15 cellular contexts compared by ENCODE assay signal in genomic region chr3:157632081-157632480, GRCh38.
DNase-seq lines count a peak whose midpoint lies in the region; ATAC-seq and TF ChIP-seq lines count a peak whose summit lies in the region.
"Had no signal": no experiment of that assay in that cellular context is flagged by ENCODE, and none has a peak within 500 bp of the region (broad histone marks: within the 10 kb centered on the region; RNA-seq: fewer than 3 reads in every experiment).

No MANE protein-coding gene starts in this region.

- 50% methylated on average over 3 of the region's 3 CpGs for WGBS in SK-N-SH (ENCODE audit: low lambda C conversion rate)

- H3K27me3 Mint-ChIP-seq in GM23338 (ENCODE audit: insufficient read depth, low read depth, poor library complexity) (peaks cover 1% of the 10 kb centered on the region), glutamatergic neuron (ENCODE audit: unreplicated experiment) (peaks cover 1% of the 10 kb centered on the region)

- H3K27me3 ChIP-seq in GM23338 (ENCODE audit: insufficient read depth) (no peaks in the 10 kb centered on the region), SK-N-SH (ENCODE audit: insufficient read depth) (no peaks in the 10 kb centered on the region)

- no peaks in the 10 kb centered on the region for H3K4me1 ChIP-seq in GM23338 (ENCODE audit: insufficient read depth)
- H3K4me1 ChIP-seq in SK-N-SH (ENCODE audit: control insufficient read depth in 1 of 2, insufficient read depth in 2 of 2, low read depth in 1 of 2, low read length in 1 of 2): peaks cover 0 to 15% of the 10 kb centered on the region in 2 experiments; a peak in 2 of 4 replicates
- H3K4me1 ChIP-seq: Caco-2 had no signal

- TF ChIP-seq RAD21 in SK-N-SH (IDR thresholded peaks at IDR 0.05; ENCODE audit: low read length): no peak

- H3K27ac ChIP-seq in GM23338 (ENCODE audit: low read depth) (no peak overlapping the region), SK-N-SH (ENCODE audit: low read depth in 2 of 2, low read length in 1 of 2) (peak overlapping the region in 1 of 2 experiments; percentile 51; a peak in 2 of 4 replicates)
- H3K27ac ChIP-seq: C4-2B, HL-60 had no signal

- no peak for TF ChIP-seq CTCF in GM23338 (conservative IDR thresholded peaks at IDR 0.05; ENCODE audit: low read depth in 2 of 2)
- TF ChIP-seq CTCF in SK-N-SH (IDR thresholded peaks at IDR 0.05): no peak
- TF ChIP-seq CTCF in glutamatergic neuron (IDR thresholded peaks at IDR 0.05; ENCODE audit: partially characterized antibody, unreplicated experiment): no peak

- H3K9me2 ChIP-seq in GM23338 (ENCODE audit: insufficient read depth) (no peaks in the 10 kb centered on the region), SK-N-SH (no peaks in the 10 kb centered on the region)

- H3K9me3 ChIP-seq in SK-N-SH: no peaks in the 10 kb centered on the region
- H3K9me3 ChIP-seq: Caco-2 had no signal

- H3K36me3 Mint-ChIP-seq in GM23338 (ENCODE audit: low read depth): no peaks in the 10 kb centered on the region
- peaks cover 3% of the 10 kb centered on the region for H3K36me3 Mint-ChIP-seq in glutamatergic neuron (ENCODE audit: unreplicated experiment)

- DNase-seq in GM23338 (ENCODE audit: low spot score) (no peak), SK-N-SH (peak; percentile 19), fibroblast of gingiva (ENCODE audit: low read depth) (peak; percentile 6), skeletal muscle cell (ENCODE audit: low read depth) (peak; percentile 4), NCI-H526 (lab: John Stamatoyannopoulos, UW) (no peak), glutamatergic neuron (no peak)
- DNase-seq: ACHN; AML-193; Caco-2; CD4-positive, alpha-beta T cell; GF-D8 had no signal

- POLR2A ChIA-PET in SK-N-SH (lab: Yijun Ruan, JAX): interaction anchor here (0.6 to 1.1 kb wide), 2 partner anchors 202 to 478 kb away, joined by 3 read pairs; partner anchors contain the start of gene RSRC1

- ATAC-seq in GM23338 (no peak), HG02938 (IDR thresholded peaks at IDR 0.05; ENCODE audit: unreplicated experiment) (no peak)
- ATAC-seq: GM12878 had no signal

- H3K36me3 ChIP-seq in GM23338 (ENCODE audit: insufficient read depth) (no peaks in the 10 kb centered on the region), SK-N-SH (replicated peaks in 1 of 2; ENCODE audit: control insufficient read depth in 1 of 2, insufficient read depth in 2 of 2, low read length in 1 of 2) (no peaks in the 10 kb centered on the region)

- no peaks in the 10 kb centered on the region for H3K79me2 ChIP-seq in GM23338 (replicated peaks; ENCODE audit: insufficient read depth)
- H3K79me2 ChIP-seq in SK-N-SH (ENCODE audit: insufficient read depth): no peaks in the 10 kb centered on the region

- H3K9me3 Mint-ChIP-seq in GM23338 (peaks cover 5% of the 10 kb centered on the region; the same call in 2 of the 3 replicates), glutamatergic neuron (ENCODE audit: unreplicated experiment) (no peaks in the 10 kb centered on the region)
- H3K9me3 Mint-ChIP-seq: CD4-positive, alpha-beta T cell had no signal

- no peak overlapping the region for H3K9ac ChIP-seq in SK-N-SH

- peak in 1 of 2 experiments; percentile 69; a peak in 1 of 4 replicates for TF ChIP-seq EP300 in SK-N-SH (IDR thresholded peaks at IDR 0.05; ENCODE audit: borderline replicate concordance in 1 of 2, low read depth in 1 of 2, low read length in 1 of 2)

- no peak overlapping the region for H3K4me3 Mint-ChIP-seq in GM23338
- no peak overlapping the region for H3K4me3 Mint-ChIP-seq in glutamatergic neuron (ENCODE audit: unreplicated experiment)
- H3K4me3 Mint-ChIP-seq: CD4-positive, alpha-beta T cell had no signal

- CTCF ChIA-PET in SK-N-SH (lab: Yijun Ruan, JAX): interaction anchor here (0.7 to 1.4 kb wide), 3 partner anchors 9 to 557 kb away, joined by 3 to 4 read pairs (median 3); no protein-coding TSS in a partner anchor

- H3K4me2 ChIP-seq in GM23338: no peak overlapping the region
- H3K4me2 ChIP-seq in SK-N-SH: no peak overlapping the region

- H4K20me1 ChIP-seq in GM23338 (replicated peaks; ENCODE audit: insufficient read depth): no peaks in the 10 kb centered on the region
- no peaks in the 10 kb centered on the region for H4K20me1 ChIP-seq in SK-N-SH (ENCODE audit: insufficient read depth)

- H3K27ac Mint-ChIP-seq in GM23338 (no peak overlapping the region), glutamatergic neuron (ENCODE audit: unreplicated experiment) (no peak overlapping the region)
- H3K27ac Mint-ChIP-seq: CD4-positive, alpha-beta T cell had no signal

- H3F3A ChIP-seq in GM23338 (replicated peaks; ENCODE audit: low read depth) (no peaks in the 10 kb centered on the region), SK-N-SH (replicated peaks; ENCODE audit: insufficient read depth) (no peaks in the 10 kb centered on the region)

- H3K4me3 ChIP-seq in GM23338 (no peak overlapping the region), SK-N-SH (ENCODE audit: low read depth in 2 of 2, low read length in 1 of 2) (no peak overlapping the region), skeletal muscle cell (ENCODE audit: low read depth, low read length) (no peak overlapping the region)
- H3K4me3 ChIP-seq: GM12878 had no signal

- H3K4me1 Mint-ChIP-seq in GM23338 (no peaks in the 10 kb centered on the region), glutamatergic neuron (ENCODE audit: low read depth, unreplicated experiment) (peaks cover 2% of the 10 kb centered on the region)

- H2AFZ ChIP-seq in GM23338 (0 out of 2 replicates have a peak overlapping the region, but pooled peaks have one; percentile 47), SK-N-SH (ENCODE audit: low read depth) (no peak overlapping the region)

TF ChIP-seq in GM23338, 12 proteins besides CTCF, POLR2A, EP300 and RAD21 (continues in another document):
- TF ChIP-seq ETS1 (IDR thresholded peaks at IDR 0.05) (no peak), ZNF114 (CRISPR knock-in tag; IDR thresholded peaks at IDR 0.05) (no peak)

TF ChIP-seq in SK-N-SH, 30 proteins besides CTCF, POLR2A, EP300 and RAD21:
- no peak for TF ChIP-seq MAX (IDR thresholded peaks at IDR 0.05; ENCODE audit: low read depth)
- peak; percentile 69 for TF ChIP-seq CHD2 (IDR thresholded peaks at IDR 0.05; ENCODE audit: low read length, partially characterized antibody)
- 0 out of 2 replicates have a peak, but pooled peaks have one; percentile 36 for TF ChIP-seq FOXJ3 (CRISPR knock-in tag; IDR thresholded peaks at IDR 0.05)
- TF ChIP-seq NFIC (IDR thresholded peaks at IDR 0.05; ENCODE audit: borderline replicate concordance): no peak
- no peak for TF ChIP-seq FOSL2 (IDR thresholded peaks at IDR 0.05; ENCODE audit: borderline replicate concordance, low read depth)
- no peak; the same call in 1 of the 2 replicates for TF ChIP-seq MXI1 (IDR thresholded peaks at IDR 0.05; ENCODE audit: low read depth, low read length)
- peak; percentile 59 for TF ChIP-seq GATA2 (CRISPR knock-in tag; IDR thresholded peaks at IDR 0.05)
TF ChIP-seq in SK-N-SH: peak in this region for 3.

Comparison
In these comparisons a context has a peak if more than half of its experiments do, and no peak if none do; other contexts are left out.
1. DNase-seq: peak in SK-N-SH (single experiment), fibroblast of gingiva (single experiment) and skeletal muscle cell (single experiment); none in GM23338 (single experiment), NCI-H526 (0 of 2) and glutamatergic neuron (single experiment).